Comparison of ENCODE assay signal across 11 cellular contexts in genomic region chr12:92706594-92706993, GRCh38. TPM values are rescaled to one million over a fixed set of nuclear protein-coding genes. Genes with fewer than 3 reads are reported as not detected.
"Had no signal": no experiment of that assay in that cellular context is flagged by ENCODE, and none has a peak within 500 bp of the region (broad histone marks: within the 10 kb centered on the region; RNA-seq: fewer than 3 reads in every experiment).

No MANE protein-coding gene starts in this region.

- H3K4me2 ChIP-seq: KMS-11 had no signal

- H3K4me3 ChIP-seq: GM23248, HAP-1 had no signal

- H3K27ac Mint-ChIP-seq: HFFc6 had no signal

- ATAC-seq: HCT116 had no signal

- H3K9me3 ChIP-seq: HAP-1 had no signal

- H3K4me3 Mint-ChIP-seq: HFFc6 had no signal

- DNase-seq: GM23248, GOT3, H7, HFFc6, IMR-90, KBM-7 had no signal

- H3K27ac ChIP-seq: GM23248, KMS-11 had no signal

- H2AFZ ChIP-seq: GM23248 had no signal

- H3K9ac ChIP-seq: GM23248, KMS-11 had no signal

- H3K9me3 Mint-ChIP-seq: HFFc6 had no signal

- FAIRE-seq: HTR-8/SVneo had no signal

- H3K36me3 ChIP-seq: HAP-1 had no signal

RNA-seq across cellular contexts. Expression of gene PLEKHG7, which starts 3.8 kb away (rescaled TPM):
- total RNA-seq: GM23248, H4, H7, IMR-90 had no signal
- polyA plus RNA-seq: GM23248, IMR-90 had no signal
